9 cellular contexts compared by ENCODE assay signal in genomic region chr15:90362936-90363212, GRCh38. TPM values are rescaled to one million over a fixed set of nuclear protein-coding genes. Genes with fewer than 3 reads are reported as not detected.
A peak's percentile ranks its signal among the peaks of the same experiment; 100 is the strongest.
DNase-seq lines count a peak whose midpoint lies in the region; ATAC-seq and TF ChIP-seq lines count a peak whose summit lies in the region.
"Had no signal": no experiment of that assay in that cellular context is flagged by ENCODE, and none has a peak within 500 bp of the region (broad histone marks: within the 10 kb centered on the region; RNA-seq: fewer than 3 reads in every experiment).

No MANE protein-coding gene starts in this region.

- no peak overlapping the region for H3K4me3 ChIP-seq in retinal pigment epithelial cell (ENCODE audit: low read length)

- DNase-seq in EH (ENCODE audit: low read depth) (peak; percentile 90), SW480 (ENCODE audit: low spot score) (peak; percentile 32), fibroblast of the conjunctiva (ENCODE audit: low read depth) (peak; percentile 63), retinal pigment epithelial cell (ENCODE audit: low read depth) (peak; percentile 80), OCI-M2 (lab: John Stamatoyannopoulos, UW; ENCODE audit: unreplicated experiment) (no peak), iPS-NIHi7 (ENCODE audit: extremely low spot score) (no peak), SK-N-DZ (ENCODE audit: low spot score) (no peak)
- DNase-seq: NCI-H2081 treated with DMSO at 0.1 percent for 48 hours had no signal

- TF ChIP-seq CTCF in retinal pigment epithelial cell (conservative IDR thresholded peaks at IDR 0.05; ENCODE audit: low read depth, low read length), result no peak

- ATAC-seq in HG02885 (IDR thresholded peaks at IDR 0.05; ENCODE audit: poor library complexity, unreplicated experiment), result no peak

RNA-seq across cellular contexts. Expression of gene ZNF774, which starts 10.8 kb away (rescaled TPM):
- polyA plus RNA-seq in SK-N-DZ (2014; cell fraction: cytosol; rRNA removed), result 3.4 and 3.6 TPM in 2 replicates
- 1.3 and 7.0 TPM in 2 replicates for polyA plus RNA-seq in SK-N-DZ (2014; cell fraction: nucleus; rRNA removed)

RNA-seq across cellular contexts. Expression of gene IQGAP1, which starts 25.2 kb away (rescaled TPM):
- polyA plus RNA-seq in SK-N-DZ (2014; cell fraction: cytosol; rRNA removed), result 20.7 and 21.6 TPM in 2 replicates
- 26.9 and 47.9 TPM in 2 replicates for polyA plus RNA-seq in SK-N-DZ (2014; cell fraction: nucleus; rRNA removed)

Comparison
In these comparisons a context has a peak if more than half of its experiments do, and no peak if none do; other contexts are left out.
1. DNase-seq: peak in EH (single experiment), SW480 (single experiment), fibroblast of the conjunctiva (single experiment) and retinal pigment epithelial cell (single experiment); none in OCI-M2 (single experiment), iPS-NIHi7 (single experiment) and SK-N-DZ (single experiment).